In genomic region chr5:777756-778161, GRCh38 we compare ENCODE assay signal across 27 cellular contexts. TPM values are rescaled to one million over a fixed set of nuclear protein-coding genes. Genes with fewer than 3 reads are reported as not detected.
DNase-seq lines count a peak whose midpoint lies in the region; ATAC-seq, FAIRE-seq and TF ChIP-seq lines count a peak whose summit lies in the region.
"Had no signal": no experiment of that assay in that cellular context is flagged by ENCODE, and none has a peak within 500 bp of the region (broad histone marks: within the 10 kb centered on the region; RNA-seq: fewer than 3 reads in every experiment).

No MANE protein-coding gene starts in this region.

- no peaks in the 10 kb centered on the region for H3K27me3 Mint-ChIP-seq in natural killer cell (ENCODE audit: low read depth in 2 of 2)
- no peaks in the 10 kb centered on the region for H3K27me3 Mint-ChIP-seq in natural killer cell treated with Interleukin-12 subunit alpha and Interleukin-12 subunit beta and Interleukin-15 and Interleukin-18, amount 100 ng/mL, for 72 hours
- H3K27me3 Mint-ChIP-seq: activated naive CD8-positive, alpha-beta T cell; activated T-helper 17 cell treated with anti-CD3 and anti-CD28 coated beads, Interleukin-2, amount 50 U/mL, for 72 hours; IgD-negative memory B cell had no signal

- H3K9me3 ChIP-seq in K562 (replicated peaks; ENCODE audit: control insufficient read depth, insufficient read depth, low read depth, low read length) (no peaks in the 10 kb centered on the region), osteoblast (ENCODE audit: low read depth, low read length) (no peaks in the 10 kb centered on the region), aorta (ENCODE audit: control insufficient read depth, low read length) (no peaks in the 10 kb centered on the region)
- H3K9me3 ChIP-seq: left lung, vagina had no signal

- POLR2A ChIA-PET in K562 (lab: Yijun Ruan, JAX): no interaction called here

- TF ChIP-seq RAD21 in K562 (CRISPR knock-in tag; conservative IDR thresholded peaks at IDR 0.05 in 1 of 2, IDR thresholded peaks at IDR 0.05 in 1 of 2): no peak

- H3K27me3 ChIP-seq in K562 (ENCODE audit: control insufficient read depth in 2 of 2, insufficient read depth in 2 of 2, low read length in 2 of 2) (peaks cover 0 to 21% of the 10 kb centered on the region in 2 experiments; a peak in 2 of 5 replicates), osteoblast (ENCODE audit: insufficient read depth, low read length) (peaks cover 7% of the 10 kb centered on the region), aorta (ENCODE audit: control insufficient read depth in 1 of 2, insufficient read depth in 2 of 2, low read length in 1 of 2) (no peaks in the 10 kb centered on the region)
- H3K27me3 ChIP-seq: left lung, vagina had no signal

- TF ChIP-seq CTCF in natural killer cell (IDR thresholded peaks at IDR 0.05): no peak
- no peak for TF ChIP-seq CTCF in K562 (IDR thresholded peaks at IDR 0.05 in 2 of 3, conservative IDR thresholded peaks at IDR 0.05 in 1 of 3; ENCODE audit: insufficient read depth in 2 of 3, low read depth in 1 of 3, low read length in 3 of 3)
- TF ChIP-seq CTCF in osteoblast (IDR thresholded peaks at IDR 0.05; ENCODE audit: extremely low read depth, low read depth, low read length): no peak
- TF ChIP-seq CTCF in GM13977 (IDR thresholded peaks at IDR 0.05; ENCODE audit: extremely low read depth, insufficient read depth, missing control alignments): no peak

- ATAC-seq in natural killer cell (no peak), K562 (peak; percentile 90), aorta (ENCODE audit: low FRiP score) (no peak), GM19324 (IDR thresholded peaks at IDR 0.05; ENCODE audit: low FRiP score, unreplicated experiment) (no peak)
- no peak for ATAC-seq in natural killer cell treated with Interleukin-12 subunit alpha and Interleukin-12 subunit beta and Interleukin-15 and Interleukin-18, amount 100 ng/mL, for 72 hours
- ATAC-seq: activated T-helper 17 cell treated with anti-CD3 and anti-CD28 coated beads, Interleukin-2, amount 50 U/mL, for 72 hours; left lung; sciatic nerve had no signal

- BruUV-seq in K562 (replicated peaks; lab: Mats Ljungman, UMichigan): no TSS peak

- H2AFZ ChIP-seq in K562 (ENCODE audit: low read depth, low read length): peak overlapping the region; percentile 89
- H2AFZ ChIP-seq in osteoblast (ENCODE audit: low read length): no peak overlapping the region
- H2AFZ ChIP-seq: parathyroid adenoma had no signal

- H3K4me2 ChIP-seq in K562 (ENCODE audit: insufficient read depth, low read length): peak overlapping the region; percentile 68
- H3K4me2 ChIP-seq in osteoblast (ENCODE audit: insufficient read depth, low read length): no peak overlapping the region

- H3K4me3 ChIP-seq in K562 (peak overlapping the region; percentile 34), osteoblast (ENCODE audit: insufficient read depth, low read length) (no peak overlapping the region), aorta (ENCODE audit: low read length in 2 of 2) (no peak overlapping the region)
- H3K4me3 ChIP-seq: left lung had no signal

- no peak for TF ChIP-seq POLR2A in K562 (conservative IDR thresholded peaks at IDR 0.05)

- in situ Hi-C loops in K562 (cut with MboI) (no loop called here), GM13977 (cut with MboI; ENCODE audit: low pct_unique_long_range_greater_than_20kb, low sequenced_read_pairs, unreplicated experiment) (loop anchor here (10.0 kb wide), 1 partner anchor 93 kb away; no protein-coding TSS in a partner anchor)

- no peaks in the 10 kb centered on the region for H3K4me1 Mint-ChIP-seq in natural killer cell
- no peaks in the 10 kb centered on the region for H3K4me1 Mint-ChIP-seq in natural killer cell treated with Interleukin-12 subunit alpha and Interleukin-12 subunit beta and Interleukin-15 and Interleukin-18, amount 100 ng/mL, for 72 hours (ENCODE audit: low read depth in 2 of 2)
- H3K4me1 Mint-ChIP-seq: activated T-helper 17 cell treated with anti-CD3 and anti-CD28 coated beads, Interleukin-2, amount 50 U/mL, for 72 hours; IgD-negative memory B cell had no signal

- H3K27ac Mint-ChIP-seq in natural killer cell: no peak overlapping the region
- H3K27ac Mint-ChIP-seq in natural killer cell treated with Interleukin-12 subunit alpha and Interleukin-12 subunit beta and Interleukin-15 and Interleukin-18, amount 100 ng/mL, for 72 hours: no peak overlapping the region
- H3K27ac Mint-ChIP-seq: activated naive CD8-positive, alpha-beta T cell; activated T-helper 17 cell treated with anti-CD3 and anti-CD28 coated beads, Interleukin-2, amount 50 U/mL, for 72 hours; IgD-negative memory B cell; nephron had no signal

- 31% methylated on average over 18 of the region's 36 CpGs for WGBS in K562 (ENCODE audit: insufficient coverage, low coverage, missing lambda C conversion rate)
- 86 to 95% methylated on average over 34 to 36 of the region's 36 CpGs for WGBS in aorta, 2 donors

- H3K9me3 Mint-ChIP-seq in natural killer cell: no peaks in the 10 kb centered on the region
- H3K9me3 Mint-ChIP-seq in natural killer cell treated with Interleukin-12 subunit alpha and Interleukin-12 subunit beta and Interleukin-15 and Interleukin-18, amount 100 ng/mL, for 72 hours: no peaks in the 10 kb centered on the region
- H3K9me3 Mint-ChIP-seq: activated T-helper 17 cell treated with anti-CD3 and anti-CD28 coated beads, Interleukin-2, amount 50 U/mL, for 72 hours; nephron had no signal

- peak; percentile 17 for DNase-seq in natural killer cell
- DNase-seq in natural killer cell treated with Interleukin-12 subunit alpha and Interleukin-12 subunit beta and Interleukin-15 and Interleukin-18, amount 100 ng/mL, for 72 hours (ENCODE audit: low spot score): no peak
- DNase-seq in K562 (ENCODE audit: extremely low read depth in 1 of 4, low spot score in 3 of 4): peak; percentile 62 to 84 (median 82)
- peak; percentile 21 for DNase-seq in osteoblast (ENCODE audit: insufficient read length, low spot score, missing footprints)
- peak; percentile 48 to 82 for DNase-seq in aorta
- no peak for DNase-seq in GM13977 (ENCODE audit: low spot score)
- no peak for DNase-seq in NOMO-1 treated with DMSO at 0.1 percent for 48 hours (lab: John Stamatoyannopoulos, UW; ENCODE audit: unreplicated experiment)
- DNase-seq: activated CD4-positive, alpha-beta T cell treated with anti-CD3 and anti-CD28 coated beads, Interleukin-2, amount 50 U/mL, for 4 hours; midbrain; NCI-H1105; NCI-H2029 treated with DMSO at 0.1 percent for 48 hours; NCI-H345; NCI-H774 had no signal

- H4K20me1 ChIP-seq in K562 (replicated peaks; ENCODE audit: control insufficient read depth, insufficient read depth, low read length) (no peaks in the 10 kb centered on the region; the same call in 1 of the 2 replicates), osteoblast (ENCODE audit: insufficient read depth, low read length) (no peaks in the 10 kb centered on the region)

- intact Hi-C loops in natural killer cell (cut with micrococcal nuclease): no loop called here
- intact Hi-C loops in K562 (cut with micrococcal nuclease): no loop called here
- intact Hi-C loops in aorta (cut with DNase I): loop anchor here (5.0 kb wide), 2 partner anchors 90 to 95 kb away; no protein-coding TSS in a partner anchor

- H3K4me1 ChIP-seq in K562 (replicated peaks in 1 of 2; ENCODE audit: control insufficient read depth in 2 of 2, insufficient read depth in 2 of 2, low read length in 2 of 2): peaks cover 0 to 22% of the 10 kb centered on the region in 2 experiments; a peak in 3 of 5 replicates
- no peaks in the 10 kb centered on the region for H3K4me1 ChIP-seq in osteoblast (ENCODE audit: insufficient read depth, low read length)
- H3K4me1 ChIP-seq in aorta (ENCODE audit: control insufficient read depth in 1 of 2, insufficient read depth in 2 of 2, low read length in 2 of 2): no peaks in the 10 kb centered on the region
- H3K4me1 ChIP-seq: left lung, parathyroid adenoma, vagina had no signal

- FAIRE-seq in K562 (lab: Jason Lieb, UNC): no peak

- H3K9ac ChIP-seq in K562 (ENCODE audit: insufficient read depth in 1 of 2, low read depth in 2 of 2, low read length in 2 of 2): no peak overlapping the region
- H3K9ac ChIP-seq: parathyroid adenoma had no signal

- no peak for TF ChIP-seq EP300 in K562 (IDR thresholded peaks at IDR 0.05; ENCODE audit: low read length)

- no peaks in the 10 kb centered on the region for H3K36me3 ChIP-seq in K562 (ENCODE audit: control insufficient read depth, insufficient read depth, low read length)
- H3K36me3 ChIP-seq in osteoblast (ENCODE audit: insufficient read depth, low read length): no peaks in the 10 kb centered on the region
- H3K36me3 ChIP-seq in aorta (ENCODE audit: control insufficient read depth in 1 of 2, insufficient read depth in 2 of 2, low read length in 1 of 2): no peaks in the 10 kb centered on the region
- H3K36me3 ChIP-seq: left lung, vagina had no signal

- H3K27ac ChIP-seq in K562 (ENCODE audit: extremely low read depth, low read depth, low read length) (no peak overlapping the region), osteoblast (ENCODE audit: low read depth, low read length) (no peak overlapping the region), aorta (ENCODE audit: low read depth in 1 of 2, low read length in 2 of 2) (no peak overlapping the region)
- H3K27ac ChIP-seq: epithelial cell of prostate, GM23248, left lung, parathyroid adenoma, RWPE1, vagina had no signal

- no peaks in the 10 kb centered on the region for H3K36me3 Mint-ChIP-seq in natural killer cell
- no peaks in the 10 kb centered on the region for H3K36me3 Mint-ChIP-seq in natural killer cell treated with Interleukin-12 subunit alpha and Interleukin-12 subunit beta and Interleukin-15 and Interleukin-18, amount 100 ng/mL, for 72 hours
- H3K36me3 Mint-ChIP-seq: activated naive CD8-positive, alpha-beta T cell; IgD-negative memory B cell had no signal

- CTCF ChIA-PET in K562 (lab: Yijun Ruan, JAX; ENCODE audit: low intra/inter-chr PET ratio): no interaction called here

- H3K9me1 ChIP-seq in K562 (ENCODE audit: control insufficient read depth, insufficient read depth, low read length): no peaks in the 10 kb centered on the region

- H3K79me2 ChIP-seq in K562 (ENCODE audit: control insufficient read depth, insufficient read depth, low read length): no peaks in the 10 kb centered on the region
- H3K79me2 ChIP-seq in osteoblast (ENCODE audit: insufficient read depth, low read length): no peaks in the 10 kb centered on the region
- H3K79me2 ChIP-seq: parathyroid adenoma had no signal

- H3K4me3 Mint-ChIP-seq in natural killer cell: no peak overlapping the region
- no peak overlapping the region for H3K4me3 Mint-ChIP-seq in natural killer cell treated with Interleukin-12 subunit alpha and Interleukin-12 subunit beta and Interleukin-15 and Interleukin-18, amount 100 ng/mL, for 72 hours
- H3K4me3 Mint-ChIP-seq: activated naive CD8-positive, alpha-beta T cell; activated T-helper 17 cell treated with anti-CD3 and anti-CD28 coated beads, Interleukin-2, amount 50 U/mL, for 72 hours had no signal

RNA-seq across cellular contexts. Expression of gene ZDHHC11B, which starts 6.8 kb away (rescaled TPM):
- 1 to 10 TPM in 2 of 3 donors, under 1 TPM in 1; 0.85 to 7.3 (median 2.2) TPM for total RNA-seq in natural killer cell
- 1 to 10 TPM in 1 of 2 donors, not detected in 1; 1.2 TPM for total RNA-seq in natural killer cell treated with Interleukin-12 subunit alpha and Interleukin-12 subunit beta and Interleukin-15 and Interleukin-18, amount 100 ng/mL, for 72 hours
- 0.90 TPM in 1 of 2 replicates, not detected in the other for total RNA-seq in K562 (2011; cell fraction: chromatin; rRNA removed; ENCODE audit: low replicate concordance)
- total RNA-seq in K562 (2011; cell fraction: nucleolus; rRNA removed): 0.26 TPM in 1 of 2 replicates, not detected in the other
- not detected in 2 replicates for total RNA-seq in K562 (2011; cell fraction: nucleoplasm; rRNA removed)
- 0.12 and 0.23 TPM in 2 replicates for total RNA-seq in K562 (2014; rRNA removed)
- total RNA-seq in K562 (2014; rRNA removed; fragmentation: Illumina TruSeq; extraction: Trizol): 0.15 and 0.22 TPM in 2 replicates
- total RNA-seq in K562 (2015; rRNA removed; fragmentation: Illumina TruSeq; extraction: Trizol): 0.30 TPM in 1 of 2 replicates, not detected in the other
- total RNA-seq in K562 (2021): 0.16 TPM in 1 of 2 replicates, not detected in the other
- polyA plus RNA-seq in K562 (2011; rRNA removed): 0.08 and 0.21 TPM in 2 replicates
- not detected in 2 replicates for polyA plus RNA-seq in K562 (2011; cell fraction: cytosol; rRNA removed)
- polyA plus RNA-seq in K562 (2011; cell fraction: nucleus; rRNA removed): 0.46 and 1.5 TPM in 2 replicates
- 0.14 and 0.47 TPM in 2 replicates for polyA plus RNA-seq in K562 (2012)
- 0.08 and 0.15 TPM in 2 replicates for polyA plus RNA-seq in K562 (2014; fragmentation: Illumina TruSeq; extraction: Trizol)
- polyA plus RNA-seq in K562 (2014; fragmentation: Nextera tagmentation; extraction: Ambion mirVana): under 1 TPM in 1 of 2 experiments, not detected in 1; 0.03 TPM
- polyA plus RNA-seq in K562 (2014; rRNA removed): 0.07 TPM in 1 of 2 replicates, not detected in the other
- polyA minus RNA-seq in K562 (2011; rRNA and poly(A)+ RNA removed): not detected in 2 replicates
- polyA minus RNA-seq in K562 (2011; cell fraction: cytosol; rRNA and poly(A)+ RNA removed): not detected in 2 replicates
- 0.22 and 0.54 TPM in 2 replicates for polyA minus RNA-seq in K562 (2011; cell fraction: nucleus; rRNA and poly(A)+ RNA removed)
- not detected in 2 replicates for total RNA-seq in osteoblast
- 10 to 100 TPM in 1 of 2 donors, 1 to 10 TPM in 1; 5.9 to 17.7 TPM for total RNA-seq in aorta
- 1 to 10 TPM; 2.0 to 4.5 TPM for polyA plus RNA-seq in aorta
- total RNA-seq: fibroblast of villous mesenchyme, GM23248, M059J had no signal
- polyA plus RNA-seq: GM23248, IgD-negative memory B cell had no signal

Comparison
In these comparisons a context has a peak if more than half of its experiments do, and no peak if none do; other contexts are left out.
1. DNase-seq: peak in natural killer cell (single experiment), K562 (4 of 4), osteoblast (single experiment) and aorta (2 of 2); none in natural killer cell treated with Interleukin-12 subunit alpha and Interleukin-12 subunit beta and Interleukin-15 and Interleukin-18, amount 100 ng/mL, for 72 hours (single experiment), GM13977 (single experiment) and NOMO-1 treated with DMSO at 0.1 percent for 48 hours (single experiment).
2. intact Hi-C loops: an anchor here in aorta (5.0 kb wide); none called in natural killer cell and K562.